In genomic region chr7:2007526-2007925, GRCh38 we compare ENCODE assay signal across 17 cellular contexts.
DNase-seq lines count a peak whose midpoint lies in the region; ATAC-seq and TF ChIP-seq lines count a peak whose summit lies in the region.
"Had no signal": no experiment of that assay in that cellular context is flagged by ENCODE, and none has a peak within 500 bp of the region (broad histone marks: within the 10 kb centered on the region; RNA-seq: fewer than 3 reads in every experiment).

No MANE protein-coding gene starts in this region.

- no peak overlapping the region for H2BK15ac ChIP-seq in H9 (ENCODE audit: low read depth, low read length)

- H3K36me3 Mint-ChIP-seq in activated naive CD8-positive, alpha-beta T cell treated with anti-CD3 and anti-CD28 coated beads, Interleukin-2, amount 50 U/mL, for 24 hours (ENCODE audit: low read depth) = no peaks in the 10 kb centered on the region
- no peaks in the 10 kb centered on the region for H3K36me3 Mint-ChIP-seq in activated naive CD8-positive, alpha-beta T cell treated with anti-CD3 and anti-CD28 coated beads for 36 hours
- H3K36me3 Mint-ChIP-seq in H9 (ENCODE audit: insufficient read depth in 1 of 3, low read depth in 3 of 3) = peaks cover 0 to 2% (median 0%) of the 10 kb centered on the region in 3 experiments; a peak in 2 of 7 replicates
- no peaks in the 10 kb centered on the region for H3K36me3 Mint-ChIP-seq in glutamatergic neuron (ENCODE audit: unreplicated experiment)

- H3K56ac ChIP-seq in H9 (ENCODE audit: insufficient read length, low read depth, low read length) = no peak overlapping the region

- H3K79me2 ChIP-seq in H9 (ENCODE audit: insufficient read depth, low read length) = no peaks in the 10 kb centered on the region

- H3K4me2 ChIP-seq in H9 (ENCODE audit: insufficient read depth, insufficient read length, low read length) = no peak overlapping the region

- TF ChIP-seq CTCF in H9 (conservative IDR thresholded peaks at IDR 0.05) (no peak), glutamatergic neuron (IDR thresholded peaks at IDR 0.05; ENCODE audit: partially characterized antibody, unreplicated experiment) (no peak), sigmoid colon (IDR thresholded peaks at IDR 0.05) (no peak)

- H3K9me3 Mint-ChIP-seq in activated naive CD8-positive, alpha-beta T cell treated with anti-CD3 and anti-CD28 coated beads, Interleukin-2, amount 50 U/mL, for 24 hours = no peaks in the 10 kb centered on the region
- no peaks in the 10 kb centered on the region for H3K9me3 Mint-ChIP-seq in activated naive CD8-positive, alpha-beta T cell treated with anti-CD3 and anti-CD28 coated beads for 36 hours
- 0 out of 5 replicates have a peak, but pooled peaks cover 0 to 4% of the 10 kb centered on the region in 2 experiments for H3K9me3 Mint-ChIP-seq in H9
- peaks cover 14% of the 10 kb centered on the region for H3K9me3 Mint-ChIP-seq in glutamatergic neuron (ENCODE audit: unreplicated experiment)
- H3K9me3 Mint-ChIP-seq: CD4-positive, alpha-beta T cell had no signal

- H3T11ph ChIP-seq in H9 (ENCODE audit: low read length) = no peak overlapping the region

- no peak overlapping the region for H3K18ac ChIP-seq in H9 (ENCODE audit: insufficient read length, low read depth, low read length)

- H2BK20ac ChIP-seq in H9 (ENCODE audit: low read depth, low read length, poor library complexity, severe bottlenecking) = no peak overlapping the region

- H3K14ac ChIP-seq in H9 (ENCODE audit: insufficient read depth, low read length) = no peak overlapping the region

- H3K27me3 ChIP-seq in H9 (ENCODE audit: insufficient read depth, low read length) = no peaks in the 10 kb centered on the region
- no peaks in the 10 kb centered on the region for H3K27me3 ChIP-seq in sigmoid colon

- H2AFZ ChIP-seq in H9 (ENCODE audit: low read length) = no peak overlapping the region

- no peak overlapping the region for H2AK5ac ChIP-seq in H9 (ENCODE audit: insufficient read length, low read length)

- H3K9me3 ChIP-seq in H9 (ENCODE audit: control insufficient read depth, low read depth, low read length) (no peaks in the 10 kb centered on the region), sigmoid colon (no peaks in the 10 kb centered on the region)

- H4K20me1 ChIP-seq in H9 (ENCODE audit: control insufficient read depth, insufficient read depth, insufficient read length) = no peaks in the 10 kb centered on the region

- TF ChIP-seq POLR2A in sigmoid colon (IDR thresholded peaks at IDR 0.05) = no peak

- H2BK120ac ChIP-seq in H9 (ENCODE audit: low read depth, low read length, poor library complexity, severe bottlenecking) = no peak overlapping the region

- H3K27ac ChIP-seq in H9 (ENCODE audit: insufficient read length, low read depth, low read length) = no peak overlapping the region
- no peak overlapping the region for H3K27ac ChIP-seq in sigmoid colon

- no peaks in the 10 kb centered on the region for H3K27me3 Mint-ChIP-seq in activated naive CD8-positive, alpha-beta T cell treated with anti-CD3 and anti-CD28 coated beads, Interleukin-2, amount 50 U/mL, for 24 hours
- no peaks in the 10 kb centered on the region for H3K27me3 Mint-ChIP-seq in activated naive CD8-positive, alpha-beta T cell treated with anti-CD3 and anti-CD28 coated beads for 36 hours
- H3K27me3 Mint-ChIP-seq in H9 (ENCODE audit: low read depth) (no peaks in the 10 kb centered on the region), glutamatergic neuron (ENCODE audit: unreplicated experiment) (peaks cover 13% of the 10 kb centered on the region)
- H3K27me3 Mint-ChIP-seq: CD4-positive, alpha-beta T cell had no signal

- no peaks in the 10 kb centered on the region for H3K4me1 ChIP-seq in H9 (ENCODE audit: insufficient read depth, low read length)
- H3K4me1 ChIP-seq in sigmoid colon = peaks cover 0 to 11% (median 0%) of the 10 kb centered on the region in 4 donors

- no CpG with 5 or more reads among the region's 10 CpGs for WGBS in H9 (ENCODE audit: extremely low coverage, insufficient read length, low lambda C conversion rate)
- 93 to 96% methylated on average over 10 of the region's 10 CpGs for WGBS in sigmoid colon, 2 donors

- intact Hi-C loops in sigmoid colon (cut with DNase I) = no loop called here

- no peak overlapping the region for H3K23ac ChIP-seq in H9 (ENCODE audit: insufficient read length, low read depth, low read length)

- peaks cover 0 to 3% (median 0%) of the 10 kb centered on the region in 4 donors for H3K36me3 ChIP-seq in sigmoid colon

- no peaks in the 10 kb centered on the region for H3K23me2 ChIP-seq in H9 (ENCODE audit: insufficient read length, low read depth, low read length, poor library complexity, severe bottlenecking)

- H3K9ac ChIP-seq in H9 (ENCODE audit: extremely low read depth, insufficient read length, low read length) = no peak overlapping the region

- H3K4me3 ChIP-seq in sigmoid colon = no peak overlapping the region

- H3K4me3 Mint-ChIP-seq in activated naive CD8-positive, alpha-beta T cell treated with anti-CD3 and anti-CD28 coated beads, Interleukin-2, amount 50 U/mL, for 24 hours = no peak overlapping the region
- no peak overlapping the region for H3K4me3 Mint-ChIP-seq in activated naive CD8-positive, alpha-beta T cell treated with anti-CD3 and anti-CD28 coated beads for 36 hours
- H3K4me3 Mint-ChIP-seq in H9 (no peak overlapping the region), glutamatergic neuron (ENCODE audit: unreplicated experiment) (peak overlapping the region; percentile 42)
- H3K4me3 Mint-ChIP-seq: CD4-positive, alpha-beta T cell had no signal

- no peak overlapping the region for H2BK5ac ChIP-seq in H9 (ENCODE audit: insufficient read length, low read length)

- H3K27ac Mint-ChIP-seq in activated naive CD8-positive, alpha-beta T cell treated with anti-CD3 and anti-CD28 coated beads, Interleukin-2, amount 50 U/mL, for 24 hours = peak overlapping the region; percentile 60
- no peak overlapping the region for H3K27ac Mint-ChIP-seq in activated naive CD8-positive, alpha-beta T cell treated with anti-CD3 and anti-CD28 coated beads for 36 hours
- H3K27ac Mint-ChIP-seq in H9 = peak overlapping the region; percentile 54 to 83 (median 61); a peak in 4 of 7 replicates
- peak overlapping the region; percentile 43 for H3K27ac Mint-ChIP-seq in glutamatergic neuron (ENCODE audit: unreplicated experiment)
- H3K27ac Mint-ChIP-seq: CD4-positive, alpha-beta T cell had no signal

- TF ChIP-seq EP300 in sigmoid colon (IDR thresholded peaks at IDR 0.05) = no peak

- H3K4me1 Mint-ChIP-seq in activated naive CD8-positive, alpha-beta T cell treated with anti-CD3 and anti-CD28 coated beads, Interleukin-2, amount 50 U/mL, for 24 hours = peaks cover 12% of the 10 kb centered on the region
- no peaks in the 10 kb centered on the region for H3K4me1 Mint-ChIP-seq in activated naive CD8-positive, alpha-beta T cell treated with anti-CD3 and anti-CD28 coated beads for 36 hours
- H3K4me1 Mint-ChIP-seq in H9 = no peaks in the 10 kb centered on the region
- H3K4me1 Mint-ChIP-seq in glutamatergic neuron (ENCODE audit: low read depth, unreplicated experiment) = peaks cover 18% of the 10 kb centered on the region

- no peak overlapping the region for H4K5ac ChIP-seq in H9 (ENCODE audit: insufficient read length, low read depth, low read length)

- no peak overlapping the region for H3K4ac ChIP-seq in H9 (ENCODE audit: low read depth, low read length)

- DNase-seq in activated naive CD8-positive, alpha-beta T cell treated with anti-CD3 and anti-CD28 coated beads, Interleukin-2, amount 50 U/mL, for 24 hours = no peak
- no peak for DNase-seq in activated naive CD8-positive, alpha-beta T cell treated with anti-CD3 and anti-CD28 coated beads for 36 hours
- DNase-seq in H9 = no peak
- no peak for DNase-seq in glutamatergic neuron
- peak; percentile 25 for DNase-seq in sigmoid colon
- DNase-seq in NCI-H748 (lab: John Stamatoyannopoulos, UW; ENCODE audit: unreplicated experiment) = no peak
- DNase-seq in NCI-H2171 treated with DMSO at 0.1 percent for 48 hours (lab: John Stamatoyannopoulos, UW) = no peak
- no peak for DNase-seq in NCI-H1417 treated with DMSO at 0.1 percent for 48 hours (lab: John Stamatoyannopoulos, UW)
- DNase-seq: Calu3, DMS79, IMR-90, Kasumi-1, NCI-H1105 treated with DMSO at 0.1 percent for 48 hours, NCI-H187 treated with DMSO at 0.1 percent for 48 hours, NCI-H510A had no signal

- no peak overlapping the region for H2BK12ac ChIP-seq in H9 (ENCODE audit: insufficient read length, low read depth, low read length)

- H3K79me1 ChIP-seq in H9 (ENCODE audit: insufficient read depth, low read depth, low read length, poor library complexity, severe bottlenecking) = no peaks in the 10 kb centered on the region

- no peak overlapping the region for H4K8ac ChIP-seq in H9 (replicated peaks; ENCODE audit: insufficient read length, low read depth, low read length)

- H4K91ac ChIP-seq in H9 (ENCODE audit: insufficient read length, low read depth, low read length) = no peak overlapping the region

- no peak for ATAC-seq in activated naive CD8-positive, alpha-beta T cell treated with anti-CD3 and anti-CD28 coated beads, Interleukin-2, amount 50 U/mL, for 24 hours
- ATAC-seq: HCT116 had no signal
